8 cellular contexts compared by ENCODE assay signal in the genomic region with DNA sequence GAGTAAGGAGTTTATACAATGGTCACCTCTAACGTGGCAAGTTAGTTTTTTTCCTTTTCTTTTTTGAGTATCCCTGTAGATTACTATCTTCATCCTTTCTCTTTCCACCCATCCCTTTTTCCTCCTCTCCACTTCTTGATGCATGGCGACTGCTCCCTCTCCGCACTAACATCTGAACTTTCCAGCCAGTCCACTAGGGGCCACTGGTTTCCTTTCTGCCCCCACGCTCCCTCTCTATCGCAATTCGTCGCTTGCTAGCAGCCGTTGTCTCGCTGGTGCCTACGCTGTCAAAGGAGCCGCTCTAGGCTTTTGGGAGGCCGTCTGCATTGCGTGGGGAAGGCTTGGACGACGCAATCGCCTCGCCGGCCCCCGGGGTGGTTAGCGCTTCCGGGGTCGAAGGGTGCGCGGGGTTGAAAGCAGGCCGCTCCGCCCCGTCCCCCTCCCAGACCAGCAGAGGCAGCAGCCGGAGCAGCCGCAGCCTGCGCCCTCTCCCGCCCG. TPM values are rescaled to one million over a fixed set of nuclear protein-coding genes. Genes with fewer than 3 reads are reported as not detected.
DNase-seq lines count a peak whose midpoint lies in the region; ATAC-seq and TF ChIP-seq lines count a peak whose summit lies in the region.

PCBP2 (plus strand) TSS at position 442 of the 498 bp plus-strand sequence. CDS start 2,699 bp downstream, outside the sequence.

- TF ChIP-seq CTCF in GM13976 (IDR thresholded peaks at IDR 0.05; ENCODE audit: borderline replicate concordance, control extremely low read depth, extremely low read depth, insufficient read depth, missing control alignments) = peak; percentile 91
- TF ChIP-seq CTCF in vagina (IDR thresholded peaks at IDR 0.05) = peak; percentile 83 to 93 (median 84)

- H3K36me3 ChIP-seq in vagina = peaks cover 2 to 32% of the 10 kb centered on the region in 2 donors

- in situ Hi-C loops in GM13976 (cut with MboI; ENCODE audit: low sequenced_read_pairs, unreplicated experiment) = no loop called here

- DNase-seq in GM13976 (ENCODE audit: low spot score) = peak; percentile 97
- peak; percentile 96 for DNase-seq in NCI-H1694 (lab: John Stamatoyannopoulos, UW)
- DNase-seq in T-helper 17 cell = peak; percentile 93 to 96 (median 94)
- DNase-seq in left ventricle myocardium superior = peak; percentile 98
- peak; percentile 98 for DNase-seq in pulmonary artery endothelial cell (ENCODE audit: low read depth, low spot score)
- peak; percentile 98 for DNase-seq in vagina (ENCODE audit: extremely low spot score in 2 of 2)

- peak within 1 kb of the TSS; percentile 93 for H3K27ac Mint-ChIP-seq in T-helper 17 cell

- H3K9me3 ChIP-seq in T-helper 17 cell (ENCODE audit: control insufficient read depth, low read length, poor library complexity, severe bottlenecking) (no peaks in the 10 kb centered on the region), vagina (no peaks in the 10 kb centered on the region)

- H3K27me3 Mint-ChIP-seq in T-helper 17 cell = no peaks in the 10 kb centered on the region

- peaks cover 4% of the 10 kb centered on the region for H3K36me3 Mint-ChIP-seq in T-helper 17 cell (ENCODE audit: low read depth)

- H3K27ac ChIP-seq in angular gyrus (ENCODE audit: low read depth, low read length) (peak within 1 kb of the TSS; percentile 96), vagina (peak within 1 kb of the TSS; percentile 98)

- peak; percentile 91 for ATAC-seq in HG02884 (IDR thresholded peaks at IDR 0.05; ENCODE audit: unreplicated experiment)
- ATAC-seq in T-helper 17 cell = peak; percentile 94
- ATAC-seq in left ventricle myocardium superior = peak; percentile 96

- peaks cover 25% of the 10 kb centered on the region for H3K4me1 ChIP-seq in vagina

- intact Hi-C loops in left ventricle myocardium superior (cut with micrococcal nuclease) (no loop called here), vagina (cut with DNase I) (loop anchor here (5.0 to 10.0 kb wide), 2 partner anchors 51 to 67 kb away; partner anchors contain the start of genes SP1 and TARBP2)

- no peaks in the 10 kb centered on the region for H3K27me3 ChIP-seq in vagina

- H3K4me3 ChIP-seq in vagina = peak within 1 kb of the TSS; percentile 74 to 80

- peak in 1 of 2 donors; percentile 59 for TF ChIP-seq POLR2A in vagina (IDR thresholded peaks at IDR 0.05)

- peaks cover 30% of the 10 kb centered on the region for H3K4me1 Mint-ChIP-seq in T-helper 17 cell

- H3K4me3 Mint-ChIP-seq in T-helper 17 cell = peak within 1 kb of the TSS; percentile 97

RNA-seq across cellular contexts. Expression of gene PCBP2, which starts in this region (rescaled TPM):
- total RNA-seq in T-helper 17 cell = 1,000 to 10,000 TPM; 1,028 to 1,089 TPM
- total RNA-seq in left ventricle myocardium superior = 557 TPM
- total RNA-seq in pulmonary artery endothelial cell = 368 and 377 TPM in 2 replicates
- 488 TPM for total RNA-seq in vagina

Comparison
In these comparisons a context has a peak if more than half of its experiments do, and no peak if none do; other contexts are left out.
1. Peak in every context shown above with its lines: DNase-seq, ATAC-seq, H3K4me3 ChIP-seq and H3K27ac ChIP-seq.